ENCODE assay signal across 8 cellular contexts in genomic region chr17:7241783-7242716, GRCh38. TPM values are rescaled to one million over a fixed set of nuclear protein-coding genes. Genes with fewer than 3 reads are reported as not detected.
A peak's percentile ranks its signal among the peaks of the same experiment; 100 is the strongest.
DNase-seq lines count a peak whose midpoint lies in the region; ATAC-seq and FAIRE-seq lines count a peak whose summit lies in the region.

TSS of gene GABARAP (minus strand) at chr17:7242449. CDS start at chr17:7242330, 119 bp downstream.

- H3K4me1 Mint-ChIP-seq in T-helper 2 cell treated with Interferon-gamma antibody and Interleukin-4, amounts not matched to agents 5 μg/mL and 100 μg/mL, for 36 hours (ENCODE audit: low read depth) = peaks cover 34% of the 10 kb centered on the region

- intact Hi-C loops in right cardiac atrium (cut with DNase I) = no loop called here

- peak within 1 kb of the TSS; percentile 95 for H3K4me3 Mint-ChIP-seq in T-helper 2 cell treated with Interferon-gamma antibody and Interleukin-4, amounts not matched to agents 5 μg/mL and 100 μg/mL, for 36 hours

- peak within 1 kb of the TSS; percentile 97 for H3K27ac ChIP-seq in right cardiac atrium (ENCODE audit: low read length)

- no peak for FAIRE-seq in urothelium cell line (lab: Jason Lieb, UNC)

- H3K27me3 Mint-ChIP-seq in T-helper 2 cell treated with Interferon-gamma antibody and Interleukin-4, amounts not matched to agents 5 μg/mL and 100 μg/mL, for 36 hours (ENCODE audit: low read depth) = no peaks in the 10 kb centered on the region

- H3K27me3 ChIP-seq in right cardiac atrium (ENCODE audit: control insufficient read depth, insufficient read depth) = no peaks in the 10 kb centered on the region

- WGBS in right cardiac atrium = under 1% methylated on average over 62 of the region's 62 CpGs

- peaks cover 9% of the 10 kb centered on the region for H3K4me1 ChIP-seq in right cardiac atrium (ENCODE audit: control insufficient read depth, insufficient read depth, low read length)

- peak within 1 kb of the TSS; percentile 95 for H3K27ac Mint-ChIP-seq in T-helper 2 cell treated with Interferon-gamma antibody and Interleukin-4, amounts not matched to agents 5 μg/mL and 100 μg/mL, for 36 hours

- ATAC-seq in HG02588 (IDR thresholded peaks at IDR 0.05; ENCODE audit: unreplicated experiment) (peak; percentile 33), right cardiac atrium (peak; percentile 52)

- no peaks in the 10 kb centered on the region for H3K9me3 Mint-ChIP-seq in T-helper 2 cell treated with Interferon-gamma antibody and Interleukin-4, amounts not matched to agents 5 μg/mL and 100 μg/mL, for 36 hours

- peak within 1 kb of the TSS; percentile 73 for H3K4me3 ChIP-seq in right cardiac atrium (ENCODE audit: low read length)

- H3K9me3 ChIP-seq in right cardiac atrium (ENCODE audit: control insufficient read depth, low read length) = no peaks in the 10 kb centered on the region

- peak; percentile 92 for DNase-seq in Daoy (ENCODE audit: low read depth)
- peak; percentile 63 for DNase-seq in NCI-H1436 treated with DMSO at 0.1 percent for 48 hours (lab: John Stamatoyannopoulos, UW)
- peak; percentile 86 for DNase-seq in T-helper 2 cell treated with Interferon-gamma antibody and Interleukin-4, amounts not matched to agents 5 μg/mL and 100 μg/mL, for 36 hours (ENCODE audit: low spot score)
- peak; percentile 56 to 96 (median 91) for DNase-seq in anterior cingulate cortex (lab: John Stamatoyannopoulos, UW)
- DNase-seq in right cardiac atrium = peak; percentile 94 to 98 (median 98)
- DNase-seq in putamen (ENCODE audit: low spot score) = peak; percentile 95
- peak; percentile 72 for DNase-seq in urothelium cell line (ENCODE audit: low spot score)

- peaks cover 57% of the 10 kb centered on the region for H3K36me3 Mint-ChIP-seq in T-helper 2 cell treated with Interferon-gamma antibody and Interleukin-4, amounts not matched to agents 5 μg/mL and 100 μg/mL, for 36 hours (ENCODE audit: low read depth)

RNA-seq across cellular contexts. Expression of gene GABARAP, which starts in this region (rescaled TPM):
- 108 and 113 TPM in 2 replicates for total RNA-seq in Daoy (2014; rRNA removed; shearing (Covaris generic))
- 100 to 1,000 TPM; 492 to 540 (median 522) TPM for total RNA-seq in right cardiac atrium
- 741 TPM for polyA plus RNA-seq in right cardiac atrium

Comparison
In these comparisons a context has a peak if more than half of its experiments do, and no peak if none do; other contexts are left out.
1. Peak in every context shown above with its lines: DNase-seq, ATAC-seq, H3K4me3 ChIP-seq and H3K27ac ChIP-seq.